In the genomic region with DNA sequence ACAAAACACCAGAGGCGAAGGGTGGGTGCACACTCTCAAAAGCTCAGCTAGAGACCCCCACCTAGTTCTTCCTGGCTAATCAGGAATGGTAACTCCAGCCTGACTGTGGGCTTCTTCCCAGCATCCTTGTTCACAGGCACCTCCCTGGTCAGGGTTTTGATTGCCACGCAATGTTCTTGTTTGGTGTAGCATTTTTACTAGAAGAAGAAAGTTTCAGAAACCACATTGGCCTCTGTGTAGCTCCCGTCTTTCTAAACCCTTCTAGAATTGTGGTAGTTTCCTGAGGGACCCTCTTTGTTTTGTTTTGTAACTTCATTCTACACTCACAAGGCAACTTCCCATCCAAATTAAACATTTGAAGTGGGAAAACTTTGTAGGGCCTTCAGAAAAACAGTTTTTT, we compare ENCODE assay signal across 21 cellular contexts.
A peak's percentile ranks its signal among the peaks of the same experiment; 100 is the strongest.
DNase-seq lines count a peak whose midpoint lies in the region; ATAC-seq, FAIRE-seq and TF ChIP-seq lines count a peak whose summit lies in the region.
"Had no signal": no experiment of that assay in that cellular context is flagged by ENCODE, and none has a peak within 500 bp of the region (broad histone marks: within the 10 kb centered on the region; RNA-seq: fewer than 3 reads in every experiment).

No MANE protein-coding gene starts in this region.

- no peak for TF ChIP-seq RAD21 in A549 (conservative IDR thresholded peaks at IDR 0.05 in 1 of 2, IDR thresholded peaks at IDR 0.05 in 1 of 2)

- no peaks in the 10 kb centered on the region for H3K9me3 ChIP-seq in A549
- no peaks in the 10 kb centered on the region for H3K9me3 ChIP-seq in right lobe of liver
- H3K9me3 ChIP-seq: BE2C had no signal

- DNase-seq in A549 (ENCODE audit: low read depth in 1 of 2, low spot score in 1 of 2) (no peak), right lobe of liver (no peak), caudate nucleus (lab: John Stamatoyannopoulos, UW) (no peak), AG20443 (ENCODE audit: low spot score) (no peak), HCEC 1CT (no peak)
- no peak for DNase-seq in stimulated activated effector memory CD8-positive, alpha-beta T cell treated with anti-CD3 and anti-CD28 coated beads, Interleukin-12 subunit alpha, Interleukin-12 subunit beta, amount 100 ng/mL, for 72 hours (ENCODE audit: low spot score in 2 of 2)
- DNase-seq: CD4-positive, alpha-beta T cell; COR-L47; DMS79; H9; NCI-H1694 treated with DMSO at 0.1 percent for 48 hours; NCI-H2081 treated with DMSO at 0.1 percent for 48 hours; NCI-H2171 treated with DMSO at 0.1 percent for 48 hours; NCI-H524 treated with DMSO at 0.1 percent for 48 hours; OCI-M1; Right ventricle myocardium superior had no signal

- no peak for TF ChIP-seq POLR2A in A549 (IDR thresholded peaks at IDR 0.05; ENCODE audit: low read length)
- TF ChIP-seq POLR2A in right lobe of liver (IDR thresholded peaks at IDR 0.05), result no peak

- peak overlapping the region; percentile 88 for H3K27ac Mint-ChIP-seq in stimulated activated effector memory CD8-positive, alpha-beta T cell treated with anti-CD3 and anti-CD28 coated beads, Interleukin-12 subunit alpha, Interleukin-12 subunit beta, amount 100 ng/mL, for 72 hours
- H3K27ac Mint-ChIP-seq: CD4-positive, alpha-beta T cell; H9 had no signal

- CTCF ChIA-PET in A549 (lab: Yijun Ruan, JAX), result interaction anchor here (0.7 to 2.2 kb wide), 3 partner anchors 20 to 251 kb away, joined by 3 to 9 read pairs (median 4); no protein-coding TSS in a partner anchor

- no peak for TF ChIP-seq CTCF in A549 (IDR thresholded peaks at IDR 0.05)
- 0 out of 2 replicates have a peak, but pooled peaks have one; percentile 5 for TF ChIP-seq CTCF in VCaP (conservative IDR thresholded peaks at IDR 0.05)
- TF ChIP-seq CTCF in right lobe of liver (IDR thresholded peaks at IDR 0.05), result no peak

- H3K36me3 Mint-ChIP-seq in stimulated activated effector memory CD8-positive, alpha-beta T cell treated with anti-CD3 and anti-CD28 coated beads, Interleukin-12 subunit alpha, Interleukin-12 subunit beta, amount 100 ng/mL, for 72 hours, result no peaks in the 10 kb centered on the region

- H3K27me3 ChIP-seq in right lobe of liver, result no peaks in the 10 kb centered on the region
- H3K27me3 ChIP-seq: BE2C had no signal

- H3K36me3 ChIP-seq in right lobe of liver, result no peaks in the 10 kb centered on the region

- WGBS in A549 (ENCODE audit: missing lambda C conversion rate), result 91% methylated on average over 3 of the region's 3 CpGs
- 38% methylated on average over 3 of the region's 3 CpGs for WGBS in right lobe of liver (ENCODE audit: insufficient coverage, low coverage, low lambda C conversion rate, missing lambda C conversion rate)

- FAIRE-seq in A549 (lab: Jason Lieb, UNC), result no peak
- FAIRE-seq: A204.1 had no signal

- no peak overlapping the region for H3K4me3 Mint-ChIP-seq in stimulated activated effector memory CD8-positive, alpha-beta T cell treated with anti-CD3 and anti-CD28 coated beads, Interleukin-12 subunit alpha, Interleukin-12 subunit beta, amount 100 ng/mL, for 72 hours
- H3K4me3 Mint-ChIP-seq: CD4-positive, alpha-beta T cell; H9 had no signal

- intact Hi-C loops in right lobe of liver (cut with DNase I), result no loop called here

- TF ChIP-seq EP300 in A549 (IDR thresholded peaks at IDR 0.05), result no peak

- no peak for ATAC-seq in A549
- ATAC-seq in right lobe of liver, result peak in 1 of 4 donors; percentile 2
- no peak for ATAC-seq in stimulated activated effector memory CD8-positive, alpha-beta T cell treated with anti-CD3 and anti-CD28 coated beads, Interleukin-12 subunit alpha, Interleukin-12 subunit beta, amount 100 ng/mL, for 72 hours

- POLR2A ChIA-PET in A549 (lab: Yijun Ruan, JAX), result no interaction called here

- H3K9me3 Mint-ChIP-seq in stimulated activated effector memory CD8-positive, alpha-beta T cell treated with anti-CD3 and anti-CD28 coated beads, Interleukin-12 subunit alpha, Interleukin-12 subunit beta, amount 100 ng/mL, for 72 hours, result no peaks in the 10 kb centered on the region
- H3K9me3 Mint-ChIP-seq: CD4-positive, alpha-beta T cell; H9 had no signal

- H3K4me3 ChIP-seq in A549, result no peak overlapping the region
- H3K4me3 ChIP-seq in right lobe of liver, result peak overlapping the region in 1 of 3 donors; percentile 14

- H3K4me1 ChIP-seq in A549, result peaks cover 37% of the 10 kb centered on the region
- H3K4me1 ChIP-seq in right lobe of liver, result peaks cover 0 to 56% (median 21%) of the 10 kb centered on the region in 4 donors

- peak overlapping the region; percentile 53 for H3K4me2 ChIP-seq in A549
- H3K4me2 ChIP-seq: KMS-11 had no signal

- H3K27ac ChIP-seq in A549, result peak overlapping the region in 1 of 2 experiments; percentile 57; a peak in 3 of 6 replicates
- H3K27ac ChIP-seq in VCaP, result peak overlapping the region; percentile 84
- H3K27ac ChIP-seq in right lobe of liver, result peak overlapping the region in 2 of 3 donors; percentile 76 to 89
- no peak overlapping the region for H3K27ac ChIP-seq in caudate nucleus (ENCODE audit: low read depth, low read length)
- H3K27ac ChIP-seq: HL-60, KMS-11 had no signal

- H3K4me1 Mint-ChIP-seq in stimulated activated effector memory CD8-positive, alpha-beta T cell treated with anti-CD3 and anti-CD28 coated beads, Interleukin-12 subunit alpha, Interleukin-12 subunit beta, amount 100 ng/mL, for 72 hours, result peaks cover 29% of the 10 kb centered on the region

TF ChIP-seq in A549, 52 proteins besides CTCF, POLR2A, EP300 and RAD21:
- TF ChIP-seq ZFP36 (IDR thresholded peaks at IDR 0.05; ENCODE audit: borderline replicate concordance, partially characterized antibody) (no peak), PHF8 (IDR thresholded peaks at IDR 0.05; ENCODE audit: borderline replicate concordance, low read depth) (no peak), HOXB13 (CRISPR knock-in tag; IDR thresholded peaks at IDR 0.05; ENCODE audit: low read depth) (no peak), MAFK (IDR thresholded peaks at IDR 0.05; ENCODE audit: partially characterized antibody) (no peak), BHLHE40 (IDR thresholded peaks at IDR 0.05; ENCODE audit: low read depth, low read length) (no peak), HDAC2 (IDR thresholded peaks at IDR 0.05) (no peak), HOXB5 (CRISPR knock-in tag; IDR thresholded peaks at IDR 0.05) (no peak), ZC3H11A (IDR thresholded peaks at IDR 0.05) (no peak), RFX5 (IDR thresholded peaks at IDR 0.05) (no peak), RNF2 (IDR thresholded peaks at IDR 0.05; ENCODE audit: borderline replicate concordance, low read depth) (no peak), SREBF2 (IDR thresholded peaks at IDR 0.05) (no peak)
- TF ChIP-seq, protein P1, sequence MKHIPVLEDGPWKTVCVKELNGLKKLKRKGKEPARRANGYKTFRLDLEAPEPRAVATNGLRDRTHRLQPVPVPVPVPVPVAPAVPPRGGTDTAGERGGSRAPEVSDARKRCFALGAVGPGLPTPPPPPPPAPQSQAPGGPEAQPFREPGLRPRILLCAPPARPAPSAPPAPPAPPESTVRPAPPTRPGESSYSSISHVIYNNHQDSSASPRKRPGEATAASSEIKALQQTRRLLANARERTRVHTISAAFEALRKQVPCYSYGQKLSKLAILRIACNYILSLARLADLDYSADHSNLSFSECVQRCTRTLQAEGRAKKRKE (CRISPR knock-in tag; IDR thresholded peaks at IDR 0.05; ENCODE audit: low read depth), result no peak
